Comparison of ENCODE assay signal across 25 cellular contexts in genomic region chr19:17069249-17069648, GRCh38. TPM values are rescaled to one million over a fixed set of nuclear protein-coding genes. Genes with fewer than 3 reads are reported as not detected.
DNase-seq lines count a peak whose midpoint lies in the region; ATAC-seq and TF ChIP-seq lines count a peak whose summit lies in the region.
"Had no signal": no experiment of that assay in that cellular context is flagged by ENCODE, and none has a peak within 500 bp of the region (broad histone marks: within the 10 kb centered on the region; RNA-seq: fewer than 3 reads in every experiment).

No MANE protein-coding gene starts in this region.

- H3K9me1 ChIP-seq in IMR-90 (ENCODE audit: insufficient read depth, low read length), result peaks cover 2% of the 10 kb centered on the region; the same call in 1 of the 2 replicates

- dilution Hi-C loops in IMR-90 (cut with HindIII; ENCODE audit: low sequenced_read_pairs, unreplicated experiment), result no loop called here

- H4K8ac ChIP-seq in IMR-90 (ENCODE audit: low read depth in 2 of 2, low read length in 2 of 2), result no peak overlapping the region

- no peak overlapping the region for H2BK15ac ChIP-seq in IMR-90 (ENCODE audit: low read depth, low read length)

- H2BK20ac ChIP-seq in IMR-90 (ENCODE audit: low read depth, low read length), result no peak overlapping the region

- no peak overlapping the region for H3K23ac ChIP-seq in IMR-90 (ENCODE audit: low read depth, low read length)

- no peak overlapping the region for H2BK120ac ChIP-seq in IMR-90 (ENCODE audit: low read depth, low read length)

- WGBS in IMR-90 (ENCODE audit: extremely low coverage in 2 of 2, insufficient read length in 1 of 2), 2 experiments, result no CpG with 5 or more reads among the region's 8 CpGs
- 78% methylated on average over 7 of the region's 8 CpGs for WGBS in esophagus muscularis mucosa

- H4K5ac ChIP-seq in IMR-90 (ENCODE audit: low read depth, low read length), result no peak overlapping the region

- H3K9ac ChIP-seq in IMR-90 (ENCODE audit: low read depth, low read length), result no peak overlapping the region
- H3K9ac ChIP-seq: KMS-11 had no signal

- no TSS peak for BruUV-seq in IMR-90 (replicated peaks; lab: Mats Ljungman, UMichigan)

- H3K27me3 ChIP-seq in IMR-90 (ENCODE audit: control insufficient read depth, insufficient read depth, low read length) (no peaks in the 10 kb centered on the region), WERI-Rb-1 (ENCODE audit: insufficient read depth, low read depth, severe bottlenecking) (no peaks in the 10 kb centered on the region), Peyer's patch (no peaks in the 10 kb centered on the region), esophagus muscularis mucosa (no peaks in the 10 kb centered on the region)
- H3K27me3 ChIP-seq in CD8-positive, alpha-beta T cell (ENCODE audit: insufficient read depth, low read length), result no peaks in the 10 kb centered on the region
- H3K27me3 ChIP-seq: colonic mucosa, testis, uterus had no signal

- peaks cover 17% of the 10 kb centered on the region for H3K4me1 Mint-ChIP-seq in mesothelial cell of epicardium
- H3K4me1 Mint-ChIP-seq in CD8-positive, alpha-beta T cell (ENCODE audit: low read depth), result peaks cover 48% of the 10 kb centered on the region

- H3K56ac ChIP-seq in IMR-90 (ENCODE audit: extremely low read depth, insufficient read depth, low read length), result no peak overlapping the region

- peaks cover 13% of the 10 kb centered on the region for H3K36me3 Mint-ChIP-seq in mesothelial cell of epicardium
- H3K36me3 Mint-ChIP-seq in CD8-positive, alpha-beta T cell, result peaks cover 43% of the 10 kb centered on the region

- TF ChIP-seq CTCF in GM10266 (IDR thresholded peaks at IDR 0.05; ENCODE audit: control insufficient read depth, insufficient read depth, low read depth, missing control alignments) (peak; percentile 12), IMR-90 (conservative IDR thresholded peaks at IDR 0.05; ENCODE audit: low read depth, low read length) (no peak), WERI-Rb-1 (IDR thresholded peaks at IDR 0.05; ENCODE audit: low read depth, low read length) (peak; percentile 28; the same call in 1 of the 2 replicates), mesothelial cell of epicardium (IDR thresholded peaks at IDR 0.05; ENCODE audit: unreplicated experiment) (no peak), Peyer's patch (IDR thresholded peaks at IDR 0.05) (no peak), esophagus muscularis mucosa (IDR thresholded peaks at IDR 0.05) (no peak)
- no peak for TF ChIP-seq CTCF in CD8-positive, alpha-beta T cell (IDR thresholded peaks at IDR 0.05)

- peak overlapping the region; percentile 66 for H3K27ac Mint-ChIP-seq in mesothelial cell of epicardium
- H3K27ac Mint-ChIP-seq in CD8-positive, alpha-beta T cell, result no peak overlapping the region
- H3K27ac Mint-ChIP-seq: activated CD4-positive, alpha-beta T cell treated with anti-CD3 and anti-CD28 coated beads for 36 hours; activated T-helper 17 cell treated with anti-CD3 and anti-CD28 coated beads, Interleukin-2, amount 50 U/mL, for 72 hours; stimulated activated naive B cell treated with anti-CD40 and anti-IgM and Interleukin-4, amounts not matched to agents 10 μg/mL and 1 μg/mL and 100 μg/mL, for 72 hours had no signal

- H3K4me1 ChIP-seq in IMR-90 (ENCODE audit: control insufficient read depth, insufficient read depth, low read length) (peaks cover 5% of the 10 kb centered on the region), Peyer's patch (peaks cover 0 to 10% (median 2%) of the 10 kb centered on the region in 4 donors), esophagus muscularis mucosa (peaks cover 12 to 20% (median 15%) of the 10 kb centered on the region in 4 donors)
- H3K4me1 ChIP-seq in CD8-positive, alpha-beta T cell (ENCODE audit: insufficient read depth, low read length), result peaks cover 27% of the 10 kb centered on the region
- H3K4me1 ChIP-seq: colonic mucosa had no signal

- no peak for TF ChIP-seq RAD21 in IMR-90 (IDR thresholded peaks at IDR 0.05; ENCODE audit: low read length)

- H3K27me3 Mint-ChIP-seq in mesothelial cell of epicardium (ENCODE audit: low read depth), result no peaks in the 10 kb centered on the region
- H3K27me3 Mint-ChIP-seq in CD8-positive, alpha-beta T cell (ENCODE audit: low read depth), result no peaks in the 10 kb centered on the region
- H3K27me3 Mint-ChIP-seq: activated CD4-positive, alpha-beta T cell treated with anti-CD3 and anti-CD28 coated beads for 36 hours; activated T-helper 17 cell treated with anti-CD3 and anti-CD28 coated beads, Interleukin-2, amount 50 U/mL, for 72 hours; CD4-positive, alpha-beta memory T cell; stimulated activated naive B cell treated with anti-CD40 and anti-IgM and Interleukin-4, amounts not matched to agents 10 μg/mL and 1 μg/mL and 100 μg/mL, for 72 hours had no signal

- no peak overlapping the region for H4K91ac ChIP-seq in IMR-90 (ENCODE audit: insufficient read depth, low read depth, low read length)

- H3K4me3 ChIP-seq in IMR-90 (ENCODE audit: insufficient read depth, low read depth, low read length), result no peak overlapping the region
- H3K4me3 ChIP-seq in WERI-Rb-1 (ENCODE audit: low read depth, low read length), result no peak overlapping the region
- H3K4me3 ChIP-seq in Peyer's patch, result no peak overlapping the region
- no peak overlapping the region for H3K4me3 ChIP-seq in CD8-positive, alpha-beta T cell (ENCODE audit: low read depth, low read length)
- H3K4me3 ChIP-seq in esophagus muscularis mucosa, result no peak overlapping the region
- H3K4me3 ChIP-seq: colonic mucosa, testis, uterus had no signal

- H3K9me3 ChIP-seq in IMR-90 (ENCODE audit: control insufficient read depth, insufficient read depth, low read length), result no peaks in the 10 kb centered on the region
- H3K9me3 ChIP-seq in WERI-Rb-1 (ENCODE audit: severe bottlenecking), result no peaks in the 10 kb centered on the region
- no peaks in the 10 kb centered on the region for H3K9me3 ChIP-seq in Peyer's patch
- H3K9me3 ChIP-seq in CD8-positive, alpha-beta T cell (ENCODE audit: low read length), result no peaks in the 10 kb centered on the region
- H3K9me3 ChIP-seq in esophagus muscularis mucosa, result peaks cover 0 to 2% (median 0%) of the 10 kb centered on the region in 4 donors
- H3K9me3 ChIP-seq: colonic mucosa, testis, uterus had no signal

- H2AFZ ChIP-seq in IMR-90 (replicated peaks; ENCODE audit: low read length, poor library complexity), result peak overlapping the region; percentile 37

- TF ChIP-seq EP300 in esophagus muscularis mucosa (IDR thresholded peaks at IDR 0.05), result no peak

- no peak overlapping the region for H3K18ac ChIP-seq in IMR-90 (ENCODE audit: low read depth, low read length)

- POLR2A ChIA-PET in IMR-90 (lab: Charles Lee; ENCODE audit: unreplicated experiment), result no interaction called here
- POLR2A ChIA-PET in CD8-positive, alpha-beta T cell (lab: Charles Lee), result interaction anchor here (0.6 to 0.7 kb wide), 2 partner anchors 208 to 598 kb away, joined by 3 to 4 read pairs; partner anchors contain the start of gene EPS15L1

- intact Hi-C loops in IMR-90 (cut with micrococcal nuclease), result no loop called here
- intact Hi-C loops in CD8-positive, alpha-beta T cell (cut with DNase I, micrococcal nuclease), result loop anchor here in 1 of 2 experiments (5.0 kb wide), 1 partner anchor 318 kb away; no protein-coding TSS in a partner anchor
- intact Hi-C loops in esophagus muscularis mucosa (cut with DNase I), result no loop called here

- peaks cover 3% of the 10 kb centered on the region; the same call in 1 of the 2 replicates for H3K36me3 ChIP-seq in IMR-90 (ENCODE audit: control insufficient read depth, insufficient read depth, low read length)
- H3K36me3 ChIP-seq in WERI-Rb-1, result peaks cover 80% of the 10 kb centered on the region
- H3K36me3 ChIP-seq in Peyer's patch, result peaks cover 0 to 16% (median 0%) of the 10 kb centered on the region in 3 donors
- peaks cover 8% of the 10 kb centered on the region for H3K36me3 ChIP-seq in CD8-positive, alpha-beta T cell (ENCODE audit: insufficient read depth, low read length)
- peaks cover 0 to 28% (median 15%) of the 10 kb centered on the region in 4 donors for H3K36me3 ChIP-seq in esophagus muscularis mucosa
- H3K36me3 ChIP-seq: colonic mucosa, uterus had no signal

- no peak overlapping the region for H3K4me3 Mint-ChIP-seq in mesothelial cell of epicardium
- no peak overlapping the region for H3K4me3 Mint-ChIP-seq in CD8-positive, alpha-beta T cell
- H3K4me3 Mint-ChIP-seq: activated CD4-positive, alpha-beta T cell treated with anti-CD3 and anti-CD28 coated beads for 36 hours; activated T-helper 17 cell treated with anti-CD3 and anti-CD28 coated beads, Interleukin-2, amount 50 U/mL, for 72 hours; CD4-positive, alpha-beta memory T cell; stimulated activated naive B cell treated with anti-CD40 and anti-IgM and Interleukin-4, amounts not matched to agents 10 μg/mL and 1 μg/mL and 100 μg/mL, for 72 hours had no signal

- H3K4me2 ChIP-seq in IMR-90 (ENCODE audit: low read depth, low read length), result no peak overlapping the region
- H3K4me2 ChIP-seq: KMS-11 had no signal

- in situ Hi-C loops in IMR-90 (cut with MboI; ENCODE audit: low sequenced_read_pairs), result no loop called here

- TF ChIP-seq POLR2A in IMR-90 (IDR thresholded peaks at IDR 0.05; ENCODE audit: low read depth, low read length) (no peak), Peyer's patch (IDR thresholded peaks at IDR 0.05) (no peak), esophagus muscularis mucosa (IDR thresholded peaks at IDR 0.05; ENCODE audit: low read depth) (no peak)

- CTCF ChIA-PET in IMR-90 (lab: Yijun Ruan, JAX), result interaction anchor here (0.6 kb wide), 1 partner anchor 21 kb away, joined by 3 read pairs; no protein-coding TSS in a partner anchor
- CTCF ChIA-PET in CD8-positive, alpha-beta T cell (lab: Charles Lee), result interaction anchor here (1.5 to 4.1 kb wide), 6 partner anchors 16 to 213 kb away, joined by 4 to 30 read pairs (median 8); partner anchors contain the start of gene ANKLE1

- H3K27ac ChIP-seq in IMR-90 (ENCODE audit: insufficient read depth, low read length) (no peak overlapping the region), WERI-Rb-1 (no peak overlapping the region), Peyer's patch (no peak overlapping the region), esophagus muscularis mucosa (replicated peaks in 1 of 4) (no peak overlapping the region)
- no peak overlapping the region for H3K27ac ChIP-seq in CD8-positive, alpha-beta T cell (ENCODE audit: low read depth, low read length)
- H3K27ac ChIP-seq: colonic mucosa, KMS-11, testis, uterus had no signal

- H2AK5ac ChIP-seq in IMR-90 (ENCODE audit: low read depth, low read length), result 0 out of 2 replicates have a peak overlapping the region, but pooled peaks have one; percentile 28

- peaks cover 5% of the 10 kb centered on the region for H3K9me3 Mint-ChIP-seq in mesothelial cell of epicardium
- H3K9me3 Mint-ChIP-seq in CD8-positive, alpha-beta T cell, result no peaks in the 10 kb centered on the region
- H3K9me3 Mint-ChIP-seq: activated T-helper 17 cell treated with anti-CD3 and anti-CD28 coated beads, Interleukin-2, amount 50 U/mL, for 72 hours; CD4-positive, alpha-beta memory T cell; stimulated activated naive B cell treated with anti-CD40 and anti-IgM and Interleukin-4, amounts not matched to agents 10 μg/mL and 1 μg/mL and 100 μg/mL, for 72 hours had no signal

- no peak overlapping the region for H2BK5ac ChIP-seq in IMR-90 (ENCODE audit: low read depth, low read length, poor library complexity, severe bottlenecking)

- peaks cover 42 to 68% of the 10 kb centered on the region in 2 experiments for H3K79me1 ChIP-seq in IMR-90 (ENCODE audit: low read depth in 1 of 2, low read length in 2 of 2)

- peaks cover 10% of the 10 kb centered on the region; the same call in 1 of the 2 replicates for H4K20me1 ChIP-seq in IMR-90 (ENCODE audit: insufficient read depth, low read length)

- no peak overlapping the region for H2AK9ac ChIP-seq in IMR-90 (replicated peaks; ENCODE audit: low read depth, low read length, poor library complexity)

- H3K14ac ChIP-seq in IMR-90 (replicated peaks; ENCODE audit: low read depth, low read length), result no peak overlapping the region

- DNase-seq in GM10266 (ENCODE audit: extremely low spot score) (no peak), IMR-90 (no peak), WERI-Rb-1 (no peak), mesothelial cell of epicardium (ENCODE audit: low spot score in 2 of 2, unreplicated experiment in 2 of 2) (no peak), Peyer's patch (no peak), esophagus muscularis mucosa (ENCODE audit: extremely low spot score) (no peak)
- no peak for DNase-seq in CD8-positive, alpha-beta T cell
- DNase-seq: activated CD4-positive, alpha-beta T cell treated with anti-CD3 and anti-CD28 coated beads for 36 hours; CD4-positive, alpha-beta memory T cell; colonic mucosa; DMS153; NCI-H1092; NCI-H2029; NCI-H82; nucleus accumbens; PC-3; SIG-M5; small intestine; stimulated activated naive B cell treated with anti-CD40 and anti-IgM and Interleukin-4, amounts not matched to agents 10 μg/mL and 1 μg/mL and 100 μg/mL, for 72 hours; testis; uterus had no signal

- ATAC-seq in IMR-90 (ENCODE audit: low read depth), result no peak
- ATAC-seq in CD8-positive, alpha-beta T cell, result no peak
- ATAC-seq: activated CD4-positive, alpha-beta T cell treated with anti-CD3 and anti-CD28 coated beads for 36 hours; activated T-helper 17 cell treated with anti-CD3 and anti-CD28 coated beads, Interleukin-2, amount 50 U/mL, for 72 hours; PC-3; stimulated activated naive B cell treated with anti-CD40 and anti-IgM and Interleukin-4, amounts not matched to agents 10 μg/mL and 1 μg/mL and 100 μg/mL, for 72 hours had no signal

- no peak overlapping the region for H3K4ac ChIP-seq in IMR-90 (ENCODE audit: low read depth, low read length)

RNA-seq across cellular contexts. Expression of gene HAUS8, which starts 6.0 kb away (rescaled TPM):
- total RNA-seq in IMR-90 (2012; rRNA removed), result 3.4 and 3.9 TPM in 2 replicates
- polyA plus RNA-seq in IMR-90 (2012; rRNA removed), result 12.8 and 14.2 TPM in 2 replicates
- polyA plus RNA-seq in IMR-90 (2012; cell fraction: cytosol; rRNA removed), result 5.6 and 11.0 TPM in 2 replicates
- 9.8 and 12.0 TPM in 2 replicates for polyA plus RNA-seq in IMR-90 (2012; cell fraction: nucleus; rRNA removed; ENCODE audit: low replicate concordance)
- total RNA-seq in mesothelial cell of epicardium, result 11.9 to 14.7 TPM (median 13.3 TPM) in 3 replicates
- 10 to 100 TPM in 2 of 4 donors, 1 to 10 TPM in 2; 9.7 to 29.7 (median 10.1) TPM for total RNA-seq in Peyer's patch
- total RNA-seq in CD8-positive, alpha-beta T cell, result 10 to 100 TPM; 29.3 to 33.9 TPM
- 1 to 10 TPM; 3.3 to 6.6 (median 4.6) TPM for total RNA-seq in esophagus muscularis mucosa

RNA-seq across cellular contexts. Expression of gene MYO9B, which starts 6.3 kb away (rescaled TPM):
- 59.7 and 61.8 TPM in 2 replicates for total RNA-seq in IMR-90 (2012; rRNA removed)
- 77.8 and 91.3 TPM in 2 replicates for polyA plus RNA-seq in IMR-90 (2012; rRNA removed)
- polyA plus RNA-seq in IMR-90 (2012; cell fraction: cytosol; rRNA removed), result 40.1 and 51.5 TPM in 2 replicates
- 248 and 366 TPM in 2 replicates for polyA plus RNA-seq in IMR-90 (2012; cell fraction: nucleus; rRNA removed; ENCODE audit: low replicate concordance)
- 86.0 to 90.8 TPM (median 87.7 TPM) in 3 replicates for total RNA-seq in mesothelial cell of epicardium
- 100 to 1,000 TPM in 3 of 4 donors, 10 to 100 TPM in 1; 65.3 to 578 (median 143) TPM for total RNA-seq in Peyer's patch
- total RNA-seq in CD8-positive, alpha-beta T cell, result 100 to 1,000 TPM; 221 to 238 TPM
- 10 to 100 TPM; 52.6 to 73.3 (median 57.7) TPM for total RNA-seq in esophagus muscularis mucosa

RNA-seq across cellular contexts. Expression of gene CPAMD8, which starts 42.6 kb away (rescaled TPM):
- total RNA-seq in IMR-90 (2012; rRNA removed), result 0.28 and 0.36 TPM in 2 replicates
- 0.63 and 0.79 TPM in 2 replicates for polyA plus RNA-seq in IMR-90 (2012; rRNA removed)
- polyA plus RNA-seq in IMR-90 (2012; cell fraction: cytosol; rRNA removed), result 0.96 and 1.3 TPM in 2 replicates
- polyA plus RNA-seq in IMR-90 (2012; cell fraction: nucleus; rRNA removed; ENCODE audit: low replicate concordance), result 2.5 and 4.3 TPM in 2 replicates
- total RNA-seq in mesothelial cell of epicardium, result 38.8 to 43.0 TPM (median 40.9 TPM) in 3 replicates
- 10 to 100 TPM in 1 of 4 donors, 1 to 10 TPM in 3; 2.6 to 10.7 (median 5.2) TPM for total RNA-seq in Peyer's patch
- under 1 TPM; 0.25 to 0.43 TPM for total RNA-seq in CD8-positive, alpha-beta T cell
- 10 to 100 TPM in 3 of 4 donors, 1 to 10 TPM in 1; 9.6 to 21.0 (median 13.0) TPM for total RNA-seq in esophagus muscularis mucosa
- total RNA-seq: HT-29, myocyte had no signal

Comparison
In these comparisons a context has a peak if more than half of its experiments do, and no peak if none do; other contexts are left out.
1. CTCF ChIP-seq: peak in GM10266 (single experiment) and WERI-Rb-1 (single experiment); none in IMR-90 (single experiment), mesothelial cell of epicardium (single experiment), Peyer's patch (0 of 6), CD8-positive, alpha-beta T cell (single experiment) and esophagus muscularis mucosa (0 of 3).